In the genomic region with DNA sequence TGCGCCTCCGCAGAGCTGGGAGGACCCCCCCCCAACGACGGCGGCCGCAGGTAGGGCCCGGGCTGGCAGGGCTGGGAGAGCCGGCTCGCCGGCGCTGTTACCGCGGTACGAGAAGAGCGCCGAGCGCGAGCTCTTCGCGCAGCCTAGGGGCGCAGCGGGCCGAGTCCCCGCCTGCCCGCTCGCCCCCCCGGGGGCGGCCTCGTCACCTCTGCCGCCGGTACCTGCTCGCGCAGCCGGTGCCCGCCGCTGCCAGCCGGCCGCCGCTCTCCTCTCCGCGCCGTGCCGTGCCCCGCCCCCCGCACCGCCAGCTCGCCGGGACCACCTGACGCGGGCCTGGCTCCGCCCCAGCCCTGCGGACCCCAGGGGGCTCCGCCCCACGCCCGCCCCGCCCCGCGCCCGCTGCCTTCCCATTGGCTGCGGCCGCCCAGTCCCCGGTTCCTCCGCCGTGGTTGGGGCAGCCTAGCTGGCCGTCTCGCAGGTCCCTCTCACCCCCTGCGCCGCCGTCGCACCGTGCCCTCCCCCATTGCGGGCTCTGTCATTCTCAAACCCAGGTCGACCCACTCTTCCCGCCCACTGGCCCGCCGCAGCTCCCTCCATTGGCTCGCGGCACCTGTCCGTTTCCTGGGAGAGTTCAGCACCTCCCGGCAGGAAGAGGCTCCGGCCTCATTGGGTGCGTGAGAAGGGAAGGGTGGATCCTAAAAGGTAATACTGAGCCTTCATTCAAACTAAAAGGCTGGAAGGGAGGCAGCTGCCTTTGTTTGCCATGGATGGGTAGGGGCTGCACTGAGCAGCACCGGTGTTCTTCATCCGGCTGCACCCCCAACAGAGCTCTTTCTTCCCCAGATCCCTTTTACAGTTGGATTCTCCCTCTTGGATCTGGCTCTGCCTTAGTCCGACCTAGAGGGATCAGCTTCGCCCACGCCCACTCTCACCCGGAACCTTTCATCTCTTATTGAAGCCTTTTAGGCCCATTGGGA, we compare ENCODE assay signal across 1 cellular context.
A peak's percentile ranks its signal among the peaks of the same experiment; 100 is the strongest.
TF ChIP-seq lines count a peak whose summit lies in the region.

MAP3K9 (minus strand) TSS at position 276 of the 977 bp plus-strand sequence. CDS start 342 bp downstream, outside the sequence.

TF ChIP-seq in neural cell, 6 proteins besides CTCF, POLR2A, EP300 and RAD21 (continued from another document):
- TF ChIP-seq REST (IDR thresholded peaks at IDR 0.05; ENCODE audit: borderline replicate concordance) (peak; percentile 66), SMC3 (conservative IDR thresholded peaks at IDR 0.05; ENCODE audit: poor library complexity) (no peak), EZH2 (IDR thresholded peaks at IDR 0.05; ENCODE audit: borderline replicate concordance, insufficient read depth, low read length, poor library complexity, severe bottlenecking) (no peak), MXI1 (conservative IDR thresholded peaks at IDR 0.05; ENCODE audit: poor library complexity, severe bottlenecking) (peak; percentile 43)
TF ChIP-seq in neural cell: peak in this region for 4.
